In the genomic region with DNA sequence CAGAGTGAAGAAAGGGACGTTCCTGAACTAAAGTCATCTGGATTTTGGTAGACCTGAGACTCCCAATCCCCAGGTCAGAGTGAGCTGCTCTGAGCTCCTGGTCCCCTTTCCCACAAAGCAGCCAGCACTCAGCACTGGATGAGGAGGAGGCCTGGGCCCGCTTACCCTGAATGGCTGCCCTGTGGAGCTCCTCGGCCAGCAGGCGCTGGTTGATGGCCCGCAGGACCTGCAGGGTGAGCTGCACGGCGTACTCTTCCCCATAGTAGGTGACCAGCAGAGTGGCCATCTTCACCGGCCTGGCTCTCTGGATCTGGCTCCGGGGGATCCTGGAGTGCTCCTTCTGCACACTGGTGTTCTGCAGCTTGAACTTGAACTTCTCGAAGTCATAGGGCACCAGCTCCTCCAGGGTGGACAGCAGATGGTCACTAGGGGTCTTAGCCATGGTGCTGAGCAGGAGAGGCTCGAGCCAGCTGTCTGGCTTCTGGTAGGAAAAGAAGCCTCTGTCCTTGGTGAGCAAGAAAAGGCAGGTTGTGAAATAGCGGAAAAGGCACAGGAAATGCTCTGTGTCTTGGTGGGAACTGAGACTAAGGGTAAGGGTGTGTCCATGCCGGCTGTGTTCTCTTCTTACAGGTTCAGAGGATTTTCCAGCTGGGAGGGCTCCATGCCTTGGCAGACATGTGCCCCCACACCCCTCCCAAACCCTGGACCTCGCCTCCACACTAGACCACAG, we compare ENCODE assay signal across 13 cellular contexts. TPM values are rescaled to one million over a fixed set of nuclear protein-coding genes. Genes with fewer than 3 reads are reported as not detected.
A peak's percentile ranks its signal among the peaks of the same experiment; 100 is the strongest.
DNase-seq lines count a peak whose midpoint lies in the region; ATAC-seq and TF ChIP-seq lines count a peak whose summit lies in the region.
"Had no signal": no experiment of that assay in that cellular context is flagged by ENCODE, and none has a peak within 500 bp of the region (broad histone marks: within the 10 kb centered on the region; RNA-seq: fewer than 3 reads in every experiment).

A gene with protein sequence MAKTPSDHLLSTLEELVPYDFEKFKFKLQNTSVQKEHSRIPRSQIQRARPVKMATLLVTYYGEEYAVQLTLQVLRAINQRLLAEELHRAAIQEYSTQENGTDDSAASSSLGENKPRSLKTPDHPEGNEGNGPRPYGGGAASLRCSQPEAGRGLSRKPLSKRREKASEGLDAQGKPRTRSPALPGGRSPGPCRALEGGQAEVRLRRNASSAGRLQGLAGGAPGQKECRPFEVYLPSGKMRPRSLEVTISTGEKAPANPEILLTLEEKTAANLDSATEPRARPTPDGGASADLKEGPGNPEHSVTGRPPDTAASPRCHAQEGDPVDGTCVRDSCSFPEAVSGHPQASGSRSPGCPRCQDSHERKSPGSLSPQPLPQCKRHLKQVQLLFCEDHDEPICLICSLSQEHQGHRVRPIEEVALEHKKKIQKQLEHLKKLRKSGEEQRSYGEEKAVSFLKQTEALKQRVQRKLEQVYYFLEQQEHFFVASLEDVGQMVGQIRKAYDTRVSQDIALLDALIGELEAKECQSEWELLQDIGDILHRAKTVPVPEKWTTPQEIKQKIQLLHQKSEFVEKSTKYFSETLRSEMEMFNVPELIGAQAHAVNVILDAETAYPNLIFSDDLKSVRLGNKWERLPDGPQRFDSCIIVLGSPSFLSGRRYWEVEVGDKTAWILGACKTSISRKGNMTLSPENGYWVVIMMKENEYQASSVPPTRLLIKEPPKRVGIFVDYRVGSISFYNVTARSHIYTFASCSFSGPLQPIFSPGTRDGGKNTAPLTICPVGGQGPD (minus strand): TSS at position 488 of the 730 bp plus-strand sequence. CDS start 46 bp downstream, at position 442.

- DNase-seq in HK-2 (ENCODE audit: unreplicated experiment), result peak; percentile 18
- no peak for DNase-seq in SK-N-SH
- no peak for DNase-seq in heart right ventricle
- DNase-seq in sciatic nerve (ENCODE audit: low spot score), result no peak
- no peak for DNase-seq in GM03348 (ENCODE audit: low spot score)
- no peak for DNase-seq in RKO (ENCODE audit: low spot score)
- DNase-seq in HAP-1 (ENCODE audit: low spot score in 2 of 2), result no peak
- DNase-seq: amniotic stem cell; NCI-H1092 treated with DMSO at 0.1 percent for 48 hours; NCI-H748 treated with DMSO at 0.1 percent for 48 hours; stimulated activated CD4-positive, alpha-beta T cell treated with anti-CD3 and anti-CD28 coated beads, Interleukin-2, amount 100 ng/mL, for 48 hours had no signal

- no peaks in the 10 kb centered on the region for H3K9me3 ChIP-seq in SK-N-SH
- H3K9me3 ChIP-seq in heart right ventricle, result no peaks in the 10 kb centered on the region
- 0 out of 2 replicates have a peak, but pooled peaks cover 2% of the 10 kb centered on the region for H3K9me3 ChIP-seq in HAP-1

- TF ChIP-seq EP300 in SK-N-SH (IDR thresholded peaks at IDR 0.05; ENCODE audit: borderline replicate concordance in 1 of 2, low read depth in 1 of 2, low read length in 1 of 2), result no peak

- in situ Hi-C loops in HAP-1 (cut with MboI; ENCODE audit: low sequenced_read_pairs), result no loop called here

- intact Hi-C loops in heart right ventricle (cut with DNase I), result no loop called here
- intact Hi-C loops in sciatic nerve (cut with DNase I), result no loop called here

- H3K4me2 ChIP-seq in SK-N-SH, result no peak within 1 kb of the TSS

- no peaks in the 10 kb centered on the region for H3F3A ChIP-seq in SK-N-SH (replicated peaks; ENCODE audit: insufficient read depth)

- peak in 5 of 8 donors; percentile 18 to 61 (median 51) for ATAC-seq in heart right ventricle
- peak; percentile 52 for ATAC-seq in sciatic nerve
- ATAC-seq in GM19463 (IDR thresholded peaks at IDR 0.05; ENCODE audit: unreplicated experiment), result no peak

- WGBS in SK-N-SH (ENCODE audit: low lambda C conversion rate), result 25% methylated on average over 13 of the region's 14 CpGs
- WGBS in heart right ventricle, 2 donors, result 77 to 81% methylated on average over 14 of the region's 14 CpGs

- H3K9ac ChIP-seq in SK-N-SH, result no peak within 1 kb of the TSS

- POLR2A ChIA-PET in SK-N-SH (lab: Yijun Ruan, JAX), result no interaction called here

- H3K27ac ChIP-seq in SK-N-SH (ENCODE audit: low read depth in 2 of 2, low read length in 1 of 2) (no peak within 1 kb of the TSS), heart right ventricle (peak within 1 kb of the TSS in 2 of 10 donors; percentile 58 to 89)

- H3K27me3 ChIP-seq in SK-N-SH (ENCODE audit: insufficient read depth), result peaks cover 41% of the 10 kb centered on the region; the same call in 1 of the 2 replicates
- peaks cover 0 to 28% (median 0%) of the 10 kb centered on the region in 7 donors for H3K27me3 ChIP-seq in heart right ventricle
- H3K27me3 ChIP-seq in HAP-1 (ENCODE audit: low read depth), result peaks cover 4% of the 10 kb centered on the region; the same call in 1 of the 2 replicates

- H3K36me3 ChIP-seq in SK-N-SH (replicated peaks in 1 of 2; ENCODE audit: control insufficient read depth in 1 of 2, insufficient read depth in 2 of 2, low read length in 1 of 2) (no peaks in the 10 kb centered on the region), heart right ventricle (no peaks in the 10 kb centered on the region), HAP-1 (replicated peaks) (no peaks in the 10 kb centered on the region)

- H3K79me2 ChIP-seq in SK-N-SH (ENCODE audit: insufficient read depth), result no peaks in the 10 kb centered on the region

- TF ChIP-seq RAD21 in SK-N-SH (IDR thresholded peaks at IDR 0.05; ENCODE audit: low read length), result no peak

- CTCF ChIA-PET in SK-N-SH (lab: Yijun Ruan, JAX), result interaction anchor here (0.8 to 1.8 kb wide), 2 partner anchors 10 to 21 kb away, joined by 3 to 5 read pairs; no protein-coding TSS in a partner anchor

- H3K4me3 ChIP-seq in SK-N-SH (ENCODE audit: low read depth in 2 of 2, low read length in 1 of 2) (no peak within 1 kb of the TSS), heart right ventricle (peak within 1 kb of the TSS in 2 of 10 donors; percentile 12 to 52), HAP-1 (no peak within 1 kb of the TSS)

- no peak within 1 kb of the TSS for H2AFZ ChIP-seq in SK-N-SH (ENCODE audit: low read depth)

- H3K4me1 ChIP-seq in SK-N-SH (ENCODE audit: control insufficient read depth in 1 of 2, insufficient read depth in 2 of 2, low read depth in 1 of 2, low read length in 1 of 2), result no peaks in the 10 kb centered on the region
- peaks cover 0 to 43% (median 0%) of the 10 kb centered on the region in 9 donors for H3K4me1 ChIP-seq in heart right ventricle
- H3K4me1 ChIP-seq in HAP-1, result no peaks in the 10 kb centered on the region

- TF ChIP-seq CTCF in SK-N-SH (IDR thresholded peaks at IDR 0.05) (no peak), heart right ventricle (IDR thresholded peaks at IDR 0.05) (no peak)

- no peaks in the 10 kb centered on the region for H4K20me1 ChIP-seq in SK-N-SH (ENCODE audit: insufficient read depth)

- H3K9me2 ChIP-seq in SK-N-SH, result no peaks in the 10 kb centered on the region

TF ChIP-seq in SK-N-SH, 30 proteins besides CTCF, POLR2A, EP300 and RAD21:
- no peak for TF ChIP-seq MEF2A (IDR thresholded peaks at IDR 0.05; ENCODE audit: borderline replicate concordance, low read depth)
- TF ChIP-seq, protein P1, sequence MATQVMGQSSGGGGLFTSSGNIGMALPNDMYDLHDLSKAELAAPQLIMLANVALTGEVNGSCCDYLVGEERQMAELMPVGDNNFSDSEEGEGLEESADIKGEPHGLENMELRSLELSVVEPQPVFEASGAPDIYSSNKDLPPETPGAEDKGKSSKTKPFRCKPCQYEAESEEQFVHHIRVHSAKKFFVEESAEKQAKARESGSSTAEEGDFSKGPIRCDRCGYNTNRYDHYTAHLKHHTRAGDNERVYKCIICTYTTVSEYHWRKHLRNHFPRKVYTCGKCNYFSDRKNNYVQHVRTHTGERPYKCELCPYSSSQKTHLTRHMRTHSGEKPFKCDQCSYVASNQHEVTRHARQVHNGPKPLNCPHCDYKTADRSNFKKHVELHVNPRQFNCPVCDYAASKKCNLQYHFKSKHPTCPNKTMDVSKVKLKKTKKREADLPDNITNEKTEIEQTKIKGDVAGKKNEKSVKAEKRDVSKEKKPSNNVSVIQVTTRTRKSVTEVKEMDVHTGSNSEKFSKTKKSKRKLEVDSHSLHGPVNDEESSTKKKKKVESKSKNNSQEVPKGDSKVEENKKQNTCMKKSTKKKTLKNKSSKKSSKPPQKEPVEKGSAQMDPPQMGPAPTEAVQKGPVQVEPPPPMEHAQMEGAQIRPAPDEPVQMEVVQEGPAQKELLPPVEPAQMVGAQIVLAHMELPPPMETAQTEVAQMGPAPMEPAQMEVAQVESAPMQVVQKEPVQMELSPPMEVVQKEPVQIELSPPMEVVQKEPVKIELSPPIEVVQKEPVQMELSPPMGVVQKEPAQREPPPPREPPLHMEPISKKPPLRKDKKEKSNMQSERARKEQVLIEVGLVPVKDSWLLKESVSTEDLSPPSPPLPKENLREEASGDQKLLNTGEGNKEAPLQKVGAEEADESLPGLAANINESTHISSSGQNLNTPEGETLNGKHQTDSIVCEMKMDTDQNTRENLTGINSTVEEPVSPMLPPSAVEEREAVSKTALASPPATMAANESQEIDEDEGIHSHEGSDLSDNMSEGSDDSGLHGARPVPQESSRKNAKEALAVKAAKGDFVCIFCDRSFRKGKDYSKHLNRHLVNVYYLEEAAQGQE (IDR thresholded peaks at IDR 0.05; ENCODE audit: low read depth, low read length), result peak; percentile 90
- TF ChIP-seq FOXJ3 (CRISPR knock-in tag; IDR thresholded peaks at IDR 0.05), result no peak
- TF ChIP-seq, protein P2, sequence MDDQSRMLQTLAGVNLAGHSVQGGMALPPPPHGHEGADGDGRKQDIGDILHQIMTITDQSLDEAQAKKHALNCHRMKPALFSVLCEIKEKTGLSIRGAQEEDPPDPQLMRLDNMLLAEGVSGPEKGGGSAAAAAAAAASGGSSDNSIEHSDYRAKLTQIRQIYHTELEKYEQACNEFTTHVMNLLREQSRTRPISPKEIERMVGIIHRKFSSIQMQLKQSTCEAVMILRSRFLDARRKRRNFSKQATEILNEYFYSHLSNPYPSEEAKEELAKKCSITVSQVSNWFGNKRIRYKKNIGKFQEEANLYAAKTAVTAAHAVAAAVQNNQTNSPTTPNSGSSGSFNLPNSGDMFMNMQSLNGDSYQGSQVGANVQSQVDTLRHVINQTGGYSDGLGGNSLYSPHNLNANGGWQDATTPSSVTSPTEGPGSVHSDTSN (IDR thresholded peaks at IDR 0.05), result no peak
- no peak for TF ChIP-seq GABPA (IDR thresholded peaks at IDR 0.05; ENCODE audit: low read depth)
- no peak for TF ChIP-seq RCOR1 (IDR thresholded peaks at IDR 0.05; ENCODE audit: low read length)

RNA-seq across cellular contexts. Expression of the gene that starts here (rescaled TPM):
- 0.02 TPM in 1 of 2 replicates, not detected in the other for polyA plus RNA-seq in SK-N-SH (2012; rRNA removed)
- 0.01 TPM in 1 of 2 replicates, not detected in the other for polyA plus RNA-seq in SK-N-SH (2012; cell fraction: cytosol; rRNA removed)
- polyA plus RNA-seq in SK-N-SH (2012; cell fraction: nucleus; rRNA removed), result 0.04 and 0.06 TPM in 2 replicates
- total RNA-seq in heart right ventricle, result 1 to 10 TPM in 2 of 10 donors, under 1 TPM in 8; 0.11 to 3.1 (median 0.53) TPM
- under 1 TPM; 0.19 to 0.37 TPM for polyA plus RNA-seq in heart right ventricle
- 3.0 TPM for total RNA-seq in sciatic nerve
- total RNA-seq: neural crest cell had no signal
